1 cellular context compared by ENCODE assay signal in the genomic region with DNA sequence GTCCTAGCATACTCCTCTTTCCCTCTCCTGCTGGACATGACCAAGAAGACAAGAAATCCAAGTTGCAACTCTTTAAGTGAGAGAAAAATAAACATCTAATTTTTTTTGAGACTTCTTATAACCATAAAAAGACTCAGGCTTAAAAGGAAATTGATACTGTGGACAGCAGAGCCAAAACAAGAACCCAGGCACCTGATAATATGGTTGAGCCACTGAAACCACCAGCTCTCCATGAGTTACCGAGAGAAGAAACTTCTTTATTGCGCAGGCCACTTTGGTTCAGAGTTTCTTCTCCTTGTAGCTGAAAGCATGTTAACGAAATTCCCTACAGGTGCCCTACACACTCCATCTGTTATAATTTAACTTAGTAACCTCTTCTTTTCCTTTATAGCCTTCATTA.
TF ChIP-seq lines count a peak whose summit lies in the region.

No MANE protein-coding gene starts in this region.

TF ChIP-seq in GM12878, 131 proteins besides CTCF, POLR2A, EP300 and RAD21 (continued from another document):
- TF ChIP-seq, protein P1, sequence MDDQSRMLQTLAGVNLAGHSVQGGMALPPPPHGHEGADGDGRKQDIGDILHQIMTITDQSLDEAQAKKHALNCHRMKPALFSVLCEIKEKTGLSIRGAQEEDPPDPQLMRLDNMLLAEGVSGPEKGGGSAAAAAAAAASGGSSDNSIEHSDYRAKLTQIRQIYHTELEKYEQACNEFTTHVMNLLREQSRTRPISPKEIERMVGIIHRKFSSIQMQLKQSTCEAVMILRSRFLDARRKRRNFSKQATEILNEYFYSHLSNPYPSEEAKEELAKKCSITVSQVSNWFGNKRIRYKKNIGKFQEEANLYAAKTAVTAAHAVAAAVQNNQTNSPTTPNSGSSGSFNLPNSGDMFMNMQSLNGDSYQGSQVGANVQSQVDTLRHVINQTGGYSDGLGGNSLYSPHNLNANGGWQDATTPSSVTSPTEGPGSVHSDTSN (IDR thresholded peaks at IDR 0.05; ENCODE audit: insufficient replicate concordance, low read depth, low read length) = no peak
- TF ChIP-seq SPI1 (IDR thresholded peaks at IDR 0.05; ENCODE audit: borderline replicate concordance, insufficient read depth, low read depth, low read length) (no peak), NRF1 (conservative IDR thresholded peaks at IDR 0.05; ENCODE audit: low read depth, low read length) (no peak), MEF2B (IDR thresholded peaks at IDR 0.05; ENCODE audit: partially characterized antibody, poor library complexity, severe bottlenecking) (no peak), ETV6 (conservative IDR thresholded peaks at IDR 0.05 in 1 of 2, IDR thresholded peaks at IDR 0.05 in 1 of 2; ENCODE audit: borderline replicate concordance in 1 of 2, low read depth in 1 of 2) (no peak), BHLHE40 (IDR thresholded peaks at IDR 0.05; ENCODE audit: borderline replicate concordance in 1 of 2, low read depth in 2 of 2, low read length in 1 of 2) (0 out of 4 replicates have a peak, but pooled peaks of 1 of the 2 experiments have one; percentile 32), RFX5 (IDR thresholded peaks at IDR 0.05; ENCODE audit: low read depth, low read length) (no peak), STAT1 (conservative IDR thresholded peaks at IDR 0.05) (no peak), ZNF207 (IDR thresholded peaks at IDR 0.05; ENCODE audit: borderline replicate concordance) (no peak), CBX5 (IDR thresholded peaks at IDR 0.05; ENCODE audit: low read depth) (no peak), SIN3A (IDR thresholded peaks at IDR 0.05; ENCODE audit: low read depth, low read length) (no peak)
- TF ChIP-seq, protein P2, sequence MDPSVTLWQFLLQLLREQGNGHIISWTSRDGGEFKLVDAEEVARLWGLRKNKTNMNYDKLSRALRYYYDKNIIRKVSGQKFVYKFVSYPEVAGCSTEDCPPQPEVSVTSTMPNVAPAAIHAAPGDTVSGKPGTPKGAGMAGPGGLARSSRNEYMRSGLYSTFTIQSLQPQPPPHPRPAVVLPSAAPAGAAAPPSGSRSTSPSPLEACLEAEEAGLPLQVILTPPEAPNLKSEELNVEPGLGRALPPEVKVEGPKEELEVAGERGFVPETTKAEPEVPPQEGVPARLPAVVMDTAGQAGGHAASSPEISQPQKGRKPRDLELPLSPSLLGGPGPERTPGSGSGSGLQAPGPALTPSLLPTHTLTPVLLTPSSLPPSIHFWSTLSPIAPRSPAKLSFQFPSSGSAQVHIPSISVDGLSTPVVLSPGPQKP (IDR thresholded peaks at IDR 0.05; ENCODE audit: low read depth, low read length) = no peak
- TF ChIP-seq, protein P3, sequence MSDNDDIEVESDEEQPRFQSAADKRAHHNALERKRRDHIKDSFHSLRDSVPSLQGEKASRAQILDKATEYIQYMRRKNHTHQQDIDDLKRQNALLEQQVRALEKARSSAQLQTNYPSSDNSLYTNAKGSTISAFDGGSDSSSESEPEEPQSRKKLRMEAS (IDR thresholded peaks at IDR 0.05; ENCODE audit: low read depth, low read length) = no peak
- TF ChIP-seq, protein P4, sequence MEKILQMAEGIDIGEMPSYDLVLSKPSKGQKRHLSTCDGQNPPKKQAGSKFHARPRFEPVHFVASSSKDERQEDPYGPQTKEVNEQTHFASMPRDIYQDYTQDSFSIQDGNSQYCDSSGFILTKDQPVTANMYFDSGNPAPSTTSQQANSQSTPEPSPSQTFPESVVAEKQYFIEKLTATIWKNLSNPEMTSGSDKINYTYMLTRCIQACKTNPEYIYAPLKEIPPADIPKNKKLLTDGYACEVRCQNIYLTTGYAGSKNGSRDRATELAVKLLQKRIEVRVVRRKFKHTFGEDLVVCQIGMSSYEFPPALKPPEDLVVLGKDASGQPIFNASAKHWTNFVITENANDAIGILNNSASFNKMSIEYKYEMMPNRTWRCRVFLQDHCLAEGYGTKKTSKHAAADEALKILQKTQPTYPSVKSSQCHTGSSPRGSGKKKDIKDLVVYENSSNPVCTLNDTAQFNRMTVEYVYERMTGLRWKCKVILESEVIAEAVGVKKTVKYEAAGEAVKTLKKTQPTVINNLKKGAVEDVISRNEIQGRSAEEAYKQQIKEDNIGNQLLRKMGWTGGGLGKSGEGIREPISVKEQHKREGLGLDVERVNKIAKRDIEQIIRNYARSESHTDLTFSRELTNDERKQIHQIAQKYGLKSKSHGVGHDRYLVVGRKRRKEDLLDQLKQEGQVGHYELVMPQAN (conservative IDR thresholded peaks at IDR 0.05) = no peak
- TF ChIP-seq, protein P5, sequence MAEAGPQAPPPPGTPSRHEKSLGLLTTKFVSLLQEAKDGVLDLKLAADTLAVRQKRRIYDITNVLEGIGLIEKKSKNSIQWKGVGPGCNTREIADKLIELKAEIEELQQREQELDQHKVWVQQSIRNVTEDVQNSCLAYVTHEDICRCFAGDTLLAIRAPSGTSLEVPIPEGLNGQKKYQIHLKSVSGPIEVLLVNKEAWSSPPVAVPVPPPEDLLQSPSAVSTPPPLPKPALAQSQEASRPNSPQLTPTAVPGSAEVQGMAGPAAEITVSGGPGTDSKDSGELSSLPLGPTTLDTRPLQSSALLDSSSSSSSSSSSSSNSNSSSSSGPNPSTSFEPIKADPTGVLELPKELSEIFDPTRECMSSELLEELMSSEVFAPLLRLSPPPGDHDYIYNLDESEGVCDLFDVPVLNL (IDR thresholded peaks at IDR 0.05; ENCODE audit: low read depth, low read length) = no peak
